9 cellular contexts compared by ENCODE assay signal in genomic region chr17:40560592-40561293, GRCh38. TPM values are rescaled to one million over a fixed set of nuclear protein-coding genes. Genes with fewer than 3 reads are reported as not detected.
A peak's percentile ranks its signal among the peaks of the same experiment; 100 is the strongest.
DNase-seq lines count a peak whose midpoint lies in the region; ATAC-seq and TF ChIP-seq lines count a peak whose summit lies in the region.
"Had no signal": no experiment of that assay in that cellular context is flagged by ENCODE, and none has a peak within 500 bp of the region (broad histone marks: within the 10 kb centered on the region; RNA-seq: fewer than 3 reads in every experiment).

No MANE protein-coding gene starts in this region.

- peaks cover 57% of the 10 kb centered on the region for H3K36me3 Mint-ChIP-seq in effector memory CD8-positive, alpha-beta T cell (ENCODE audit: insufficient read depth)

- no peaks in the 10 kb centered on the region for H3K36me3 ChIP-seq in BE2C

- peak overlapping the region; percentile 94 to 97 for H3K27ac Mint-ChIP-seq in effector memory CD8-positive, alpha-beta T cell

- peaks cover 16% of the 10 kb centered on the region; the same call in 1 of the 2 replicates for H3K27me3 ChIP-seq in BE2C

- TF ChIP-seq CTCF in BE2C (IDR thresholded peaks at IDR 0.05; ENCODE audit: low read depth, low read length) = no peak

- no peak for DNase-seq in BE2C
- DNase-seq in HT1080 (ENCODE audit: low read depth) = peak; percentile 74
- peak; percentile 66 to 70 for DNase-seq in activated CD4-positive, alpha-beta T cell treated with anti-CD3 and anti-CD28 coated beads for 24 hours (ENCODE audit: low read depth in 2 of 2)
- peak; percentile 74 to 80 (median 78) for DNase-seq in effector memory CD8-positive, alpha-beta T cell
- DNase-seq in sciatic nerve (ENCODE audit: low spot score) = no peak
- no peak for DNase-seq in NCI-H1930 (lab: John Stamatoyannopoulos, UW)
- no peak for DNase-seq in AG08395 (ENCODE audit: low spot score)

- no peaks in the 10 kb centered on the region for H3K27me3 Mint-ChIP-seq in effector memory CD8-positive, alpha-beta T cell

- H3K4me1 ChIP-seq in BE2C = peaks cover 23% of the 10 kb centered on the region

- H3K4me1 Mint-ChIP-seq in effector memory CD8-positive, alpha-beta T cell (ENCODE audit: low read depth in 2 of 2) = peaks cover 59 to 68% of the 10 kb centered on the region in 2 donors

- peak; percentile 60 for ATAC-seq in GM19452 (IDR thresholded peaks at IDR 0.05; ENCODE audit: unreplicated experiment)
- ATAC-seq in effector memory CD8-positive, alpha-beta T cell (replicated peaks) = peak; percentile 67
- peak; percentile 41 for ATAC-seq in sciatic nerve

- H3K4me3 ChIP-seq in BE2C (ENCODE audit: low read depth, low read length) = peak overlapping the region; percentile 30

- intact Hi-C loops in sciatic nerve (cut with DNase I) = no loop called here

- H3K9me3 Mint-ChIP-seq in effector memory CD8-positive, alpha-beta T cell = no peaks in the 10 kb centered on the region

- H3K4me3 Mint-ChIP-seq in effector memory CD8-positive, alpha-beta T cell = peak overlapping the region; percentile 87 to 90

- H3K9me3 ChIP-seq in BE2C = no peaks in the 10 kb centered on the region

RNA-seq across cellular contexts. Expression of gene CCR7, which starts 4.5 kb away (rescaled TPM):
- polyA plus RNA-seq in BE2C (2012; ENCODE audit: insufficient read depth, insufficient read length, low read depth) = 0.39 TPM
- 0.07 and 0.21 TPM in 2 replicates for total RNA-seq in HT1080 (2014; rRNA removed; shearing (Covaris generic))
- 0.08 TPM in 1 of 2 replicates, not detected in the other for polyA plus RNA-seq in HT1080 (2015; cell fraction: cytosol; rRNA removed)
- 0.28 and 0.35 TPM in 2 replicates for polyA plus RNA-seq in HT1080 (2015; cell fraction: nucleus; rRNA removed)
- total RNA-seq in sciatic nerve = 1.4 TPM

RNA-seq across cellular contexts. Expression of gene TNS4, which starts 59.3 kb away (rescaled TPM):
- not detected for polyA plus RNA-seq in BE2C (2012; ENCODE audit: insufficient read depth, insufficient read length, low read depth)
- 0.10 and 0.95 TPM in 2 replicates for total RNA-seq in HT1080 (2014; rRNA removed; shearing (Covaris generic))
- polyA plus RNA-seq in HT1080 (2015; cell fraction: cytosol; rRNA removed) = 3.3 and 4.0 TPM in 2 replicates
- 6.1 and 12.7 TPM in 2 replicates for polyA plus RNA-seq in HT1080 (2015; cell fraction: nucleus; rRNA removed)
- 0.36 TPM for total RNA-seq in sciatic nerve
- polyA plus RNA-seq: liver had no signal

Comparison
In these comparisons a context has a peak if more than half of its experiments do, and no peak if none do; other contexts are left out.
1. DNase-seq: peak in HT1080 (single experiment), activated CD4-positive, alpha-beta T cell treated with anti-CD3 and anti-CD28 coated beads for 24 hours (2 of 2) and effector memory CD8-positive, alpha-beta T cell (3 of 3); none in BE2C (single experiment), sciatic nerve (single experiment), NCI-H1930 (0 of 2) and AG08395 (single experiment).
2. Peak in every context shown above with its lines, with median percentiles within 50 percentile points of each other: ATAC-seq.